Comparison of ENCODE assay signal across 8 cellular contexts in the genomic region with DNA sequence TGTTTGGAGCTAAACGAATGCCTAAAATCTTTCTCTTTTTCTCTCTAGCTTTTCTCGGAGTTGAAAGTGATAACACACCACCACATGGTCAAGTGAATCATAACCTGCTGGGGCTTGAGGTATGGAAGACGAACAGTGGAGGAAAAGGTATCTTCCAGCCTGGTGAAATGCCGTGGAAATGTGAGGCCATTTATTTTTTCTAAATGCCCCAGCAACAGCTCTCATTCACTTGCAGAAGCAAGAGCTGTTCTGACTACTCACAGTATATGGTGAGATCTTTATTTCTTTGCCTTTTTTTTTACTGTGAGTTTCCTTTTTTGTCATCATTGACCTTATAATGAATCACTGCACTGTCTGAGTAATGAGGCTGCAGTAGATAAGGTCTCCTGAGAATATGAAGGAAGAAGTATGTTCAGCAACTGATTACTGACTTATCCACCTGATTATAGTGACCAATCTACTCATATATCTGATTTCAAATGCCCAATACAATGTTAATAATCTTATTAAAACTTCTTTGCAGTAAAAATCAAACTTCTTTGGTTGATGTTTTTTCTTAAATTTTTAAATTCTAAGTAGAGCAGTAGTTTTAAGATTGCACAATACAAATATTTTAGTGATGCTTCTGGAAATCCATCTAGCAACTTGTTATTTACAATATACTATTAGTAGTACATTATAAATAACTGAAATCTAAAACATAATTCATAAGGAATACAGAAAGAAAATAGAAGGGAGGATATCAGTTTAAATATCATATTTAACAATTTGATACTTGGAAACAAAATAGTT.
A peak's percentile ranks its signal among the peaks of the same experiment; 100 is the strongest.
DNase-seq lines count a peak whose midpoint lies in the region; ATAC-seq lines count a peak whose summit lies in the region.

No MANE protein-coding gene starts in this region.

- H3K4me1 Mint-ChIP-seq in T-helper 2 cell treated with Interferon-gamma antibody and Interleukin-4, amounts not matched to agents 5 μg/mL and 100 μg/mL, for 36 hours (ENCODE audit: low read depth): no peaks in the 10 kb centered on the region

- no peak overlapping the region for H3K27ac ChIP-seq in GM23248

- H3K9ac ChIP-seq in GM23248: no peak overlapping the region

- H3K9me3 Mint-ChIP-seq in T-helper 2 cell treated with Interferon-gamma antibody and Interleukin-4, amounts not matched to agents 5 μg/mL and 100 μg/mL, for 36 hours: no peaks in the 10 kb centered on the region

- H3K27ac Mint-ChIP-seq in T-helper 2 cell treated with Interferon-gamma antibody and Interleukin-4, amounts not matched to agents 5 μg/mL and 100 μg/mL, for 36 hours: no peak overlapping the region

- in situ Hi-C loops in GM23248 (cut with MboI): no loop called here

- H3K9me3 ChIP-seq in GM23248 (ENCODE audit: low read depth): peaks cover 6% of the 10 kb centered on the region

- no peaks in the 10 kb centered on the region for H3K4me1 ChIP-seq in GM23248 (ENCODE audit: insufficient read depth)

- no peaks in the 10 kb centered on the region for H3K36me3 ChIP-seq in GM23248 (ENCODE audit: low read depth)
- H3K36me3 ChIP-seq in H7 (replicated peaks; ENCODE audit: control insufficient read depth, insufficient read depth, low read length): no peaks in the 10 kb centered on the region

- ATAC-seq in GM18502 (IDR thresholded peaks at IDR 0.05; ENCODE audit: poor library complexity, unreplicated experiment): peak; percentile 73

- H4K20me1 ChIP-seq in GM23248 (ENCODE audit: insufficient read depth): no peaks in the 10 kb centered on the region

- DNase-seq in GM23248: peak; percentile 2
- peak; percentile 19 for DNase-seq in NCI-H460 (ENCODE audit: extremely low read depth, low read depth)
- peak; percentile 58 for DNase-seq in inferior parietal cortex (ENCODE audit: extremely low spot score)
- no peak for DNase-seq in T-helper 2 cell treated with Interferon-gamma antibody and Interleukin-4, amounts not matched to agents 5 μg/mL and 100 μg/mL, for 36 hours (ENCODE audit: low spot score)
- no peak for DNase-seq in RPMI8226
- no peak for DNase-seq in stimulated activated CD4-positive, alpha-beta T cell treated with anti-CD3 and anti-CD28 coated beads, Interleukin-2, amount 100 ng/mL, for 24 hours
- no peak for DNase-seq in H7

- H3K36me3 Mint-ChIP-seq in T-helper 2 cell treated with Interferon-gamma antibody and Interleukin-4, amounts not matched to agents 5 μg/mL and 100 μg/mL, for 36 hours (ENCODE audit: low read depth): no peaks in the 10 kb centered on the region

- no peak overlapping the region for H3K4me3 ChIP-seq in GM23248
- H3K4me3 ChIP-seq in H7 (ENCODE audit: insufficient read depth, low read depth, low read length): no peak overlapping the region

- no peak overlapping the region for H2AFZ ChIP-seq in GM23248

- H3K9me2 ChIP-seq in GM23248 (ENCODE audit: insufficient read depth): no peaks in the 10 kb centered on the region

- H3K79me2 ChIP-seq in GM23248 (ENCODE audit: insufficient read depth): no peaks in the 10 kb centered on the region

- H3K27me3 Mint-ChIP-seq in T-helper 2 cell treated with Interferon-gamma antibody and Interleukin-4, amounts not matched to agents 5 μg/mL and 100 μg/mL, for 36 hours (ENCODE audit: low read depth): no peaks in the 10 kb centered on the region

- WGBS in GM23248 (ENCODE audit: low coverage in 1 of 2, low lambda C conversion rate in 2 of 2, missing lambda C conversion rate in 2 of 2), 2 experiments: 26 to 29% methylated on average over 4 of the region's 4 CpGs

- no peak overlapping the region for H3K4me3 Mint-ChIP-seq in T-helper 2 cell treated with Interferon-gamma antibody and Interleukin-4, amounts not matched to agents 5 μg/mL and 100 μg/mL, for 36 hours

- H3K4me2 ChIP-seq in GM23248 (ENCODE audit: unreplicated experiment): no peak overlapping the region

- H3K27me3 ChIP-seq in GM23248 (replicated peaks; ENCODE audit: insufficient read depth) (no peaks in the 10 kb centered on the region), H7 (ENCODE audit: control insufficient read depth, insufficient read depth, low read length) (no peaks in the 10 kb centered on the region)

- H3F3A ChIP-seq in GM23248 (ENCODE audit: insufficient read depth): no peaks in the 10 kb centered on the region

Comparison
In these comparisons a context has a peak if more than half of its experiments do, and no peak if none do; other contexts are left out.
1. DNase-seq: peak in GM23248 (single experiment), NCI-H460 (single experiment) and inferior parietal cortex (single experiment); none in T-helper 2 cell treated with Interferon-gamma antibody and Interleukin-4, amounts not matched to agents 5 μg/mL and 100 μg/mL, for 36 hours (single experiment), RPMI8226 (single experiment), stimulated activated CD4-positive, alpha-beta T cell treated with anti-CD3 and anti-CD28 coated beads, Interleukin-2, amount 100 ng/mL, for 24 hours (0 of 2) and H7 (single experiment).